Comparison of ENCODE assay signal across 7 cellular contexts in genomic region chr7:67236216-67236615, GRCh38.
A peak's percentile ranks its signal among the peaks of the same experiment; 100 is the strongest.
DNase-seq lines count a peak whose midpoint lies in the region; ATAC-seq and TF ChIP-seq lines count a peak whose summit lies in the region.
"Not testable (repeated sequence)": the region's sequence is repeated elsewhere in the genome, so short reads cannot be mapped to it uniquely, and the experiment has no call there.

No MANE protein-coding gene starts in this region.

- H4K20me1 ChIP-seq in neural progenitor cell (ENCODE audit: low read depth) = not testable (repeated sequence)

- not testable (repeated sequence) for H3F3A ChIP-seq in neural progenitor cell (ENCODE audit: low read depth)

- not testable (repeated sequence) for H3K4me3 Mint-ChIP-seq in activated B cell treated with CpG ODN at 0.5 μM for 24 hours; activated naive CD4-positive, alpha-beta T cell treated with anti-CD3 and anti-CD28 coated beads, Interleukin-2, amount 50 U/mL, for 24 hours; naive B cell; neural progenitor cell; stimulated activated naive CD8-positive, alpha-beta T cell treated with anti-CD3 and anti-CD28 coated beads, Interleukin-15, Interleukin-2, amounts not matched to agents 100 ng/mL and 50 ng/mL, for 24 hours

- H2AFZ ChIP-seq in neural progenitor cell (replicated peaks) = not testable (repeated sequence)

- H3K9me3 ChIP-seq in right atrium auricular region; neural progenitor cell (ENCODE audit: low read depth): not testable (repeated sequence)

- intact Hi-C loops in activated B cell treated with CpG ODN at 0.5 μM for 24 hours (cut with micrococcal nuclease); Right ventricle myocardium inferior (cut with DNase I): not testable (repeated sequence)

- not testable (repeated sequence) for H3K79me2 ChIP-seq in neural progenitor cell (ENCODE audit: low read depth)

- POLR2A ChIA-PET in activated B cell treated with CpG ODN at 0.5 μM for 24 hours (lab: Charles Lee) = not testable (repeated sequence)

- H3K36me3 Mint-ChIP-seq in activated B cell treated with CpG ODN at 0.5 μM for 24 hours (ENCODE audit: low read depth) (peaks cover 37% of the 10 kb centered on the region), naive B cell (peaks cover 13 to 17% of the 10 kb centered on the region in 2 donors), neural progenitor cell (peaks cover 16% of the 10 kb centered on the region)
- H3K36me3 Mint-ChIP-seq in activated naive CD4-positive, alpha-beta T cell treated with anti-CD3 and anti-CD28 coated beads, Interleukin-2, amount 50 U/mL, for 24 hours = peaks cover 13% of the 10 kb centered on the region
- peaks cover 15% of the 10 kb centered on the region for H3K36me3 Mint-ChIP-seq in stimulated activated naive CD8-positive, alpha-beta T cell treated with anti-CD3 and anti-CD28 coated beads, Interleukin-15, Interleukin-2, amounts not matched to agents 100 ng/mL and 50 ng/mL, for 24 hours (ENCODE audit: low read depth)

- not testable (repeated sequence) for H3K27me3 ChIP-seq in right atrium auricular region, neural progenitor cell

- peak overlapping the region; percentile 15 to 51 for H3K27ac ChIP-seq in right atrium auricular region
- H3K27ac ChIP-seq in neural progenitor cell = not testable (repeated sequence)

- H3K9ac ChIP-seq in neural progenitor cell = not testable (repeated sequence)

- H3K4me1 ChIP-seq in right atrium auricular region, neural progenitor cell: not testable (repeated sequence)

- CTCF ChIA-PET in activated B cell treated with CpG ODN at 0.5 μM for 24 hours (lab: Charles Lee) = not testable (repeated sequence)

- H3K27ac Mint-ChIP-seq in activated B cell treated with CpG ODN at 0.5 μM for 24 hours = peak overlapping the region; percentile 19
- H3K27ac Mint-ChIP-seq in activated naive CD4-positive, alpha-beta T cell treated with anti-CD3 and anti-CD28 coated beads, Interleukin-2, amount 50 U/mL, for 24 hours = peak overlapping the region; percentile 27
- peak overlapping the region in 4 of 6 donors; percentile 33 to 79 (median 75) for H3K27ac Mint-ChIP-seq in naive B cell
- H3K27ac Mint-ChIP-seq in neural progenitor cell = peak overlapping the region; percentile 50
- peak overlapping the region; percentile 21 for H3K27ac Mint-ChIP-seq in stimulated activated naive CD8-positive, alpha-beta T cell treated with anti-CD3 and anti-CD28 coated beads, Interleukin-15, Interleukin-2, amounts not matched to agents 100 ng/mL and 50 ng/mL, for 24 hours

- not testable (repeated sequence) for TF ChIP-seq CTCF in activated B cell treated with CpG ODN at 0.5 μM for 24 hours (IDR thresholded peaks at IDR 0.05); right atrium auricular region (IDR thresholded peaks at IDR 0.05); neural progenitor cell (IDR thresholded peaks at IDR 0.05)

- H3K4me3 ChIP-seq in right atrium auricular region, neural progenitor cell: not testable (repeated sequence)

- H3K9me3 Mint-ChIP-seq in activated B cell treated with CpG ODN at 0.5 μM for 24 hours; activated naive CD4-positive, alpha-beta T cell treated with anti-CD3 and anti-CD28 coated beads, Interleukin-2, amount 50 U/mL, for 24 hours; naive B cell; neural progenitor cell; stimulated activated naive CD8-positive, alpha-beta T cell treated with anti-CD3 and anti-CD28 coated beads, Interleukin-15, Interleukin-2, amounts not matched to agents 100 ng/mL and 50 ng/mL, for 24 hours: not testable (repeated sequence)

- not testable (repeated sequence) for ATAC-seq in activated B cell treated with CpG ODN at 0.5 μM for 24 hours (ENCODE audit: low read depth); naive B cell (ENCODE audit: low read depth in 2 of 2)
- peak; percentile 62 for ATAC-seq in Right ventricle myocardium inferior

- H3K4me2 ChIP-seq in neural progenitor cell = not testable (repeated sequence)

- not testable (repeated sequence) for H3K36me3 ChIP-seq in right atrium auricular region, neural progenitor cell

- not testable (repeated sequence) for DNase-seq in activated B cell treated with CpG ODN at 0.5 μM for 24 hours; Right ventricle myocardium inferior (ENCODE audit: missing footprints); right atrium auricular region (ENCODE audit: low spot score); naive B cell; neural progenitor cell (ENCODE audit: low spot score)

- not testable (repeated sequence) for H3K27me3 Mint-ChIP-seq in activated B cell treated with CpG ODN at 0.5 μM for 24 hours; activated naive CD4-positive, alpha-beta T cell treated with anti-CD3 and anti-CD28 coated beads, Interleukin-2, amount 50 U/mL, for 24 hours; naive B cell; neural progenitor cell (ENCODE audit: insufficient read depth, low read depth); stimulated activated naive CD8-positive, alpha-beta T cell treated with anti-CD3 and anti-CD28 coated beads, Interleukin-15, Interleukin-2, amounts not matched to agents 100 ng/mL and 50 ng/mL, for 24 hours

- H3K4me1 Mint-ChIP-seq in activated B cell treated with CpG ODN at 0.5 μM for 24 hours; activated naive CD4-positive, alpha-beta T cell treated with anti-CD3 and anti-CD28 coated beads, Interleukin-2, amount 50 U/mL, for 24 hours; naive B cell; stimulated activated naive CD8-positive, alpha-beta T cell treated with anti-CD3 and anti-CD28 coated beads, Interleukin-15, Interleukin-2, amounts not matched to agents 100 ng/mL and 50 ng/mL, for 24 hours (ENCODE audit: low read depth): not testable (repeated sequence)
- peaks cover 15% of the 10 kb centered on the region for H3K4me1 Mint-ChIP-seq in neural progenitor cell

Comparison
In these comparisons a context has a peak if more than half of its experiments do, and no peak if none do; other contexts are left out.
1. H3K27ac Mint-ChIP-seq: peak in every context shown above with its lines; median percentile 75 in naive B cell; 50 in neural progenitor cell; 27 in activated naive CD4-positive, alpha-beta T cell treated with anti-CD3 and anti-CD28 coated beads, Interleukin-2, amount 50 U/mL, for 24 hours; 21 in stimulated activated naive CD8-positive, alpha-beta T cell treated with anti-CD3 and anti-CD28 coated beads, Interleukin-15, Interleukin-2, amounts not matched to agents 100 ng/mL and 50 ng/mL, for 24 hours; 19 in activated B cell treated with CpG ODN at 0.5 μM for 24 hours.